Comparison of ENCODE assay signal across 8 cellular contexts in the genomic region with DNA sequence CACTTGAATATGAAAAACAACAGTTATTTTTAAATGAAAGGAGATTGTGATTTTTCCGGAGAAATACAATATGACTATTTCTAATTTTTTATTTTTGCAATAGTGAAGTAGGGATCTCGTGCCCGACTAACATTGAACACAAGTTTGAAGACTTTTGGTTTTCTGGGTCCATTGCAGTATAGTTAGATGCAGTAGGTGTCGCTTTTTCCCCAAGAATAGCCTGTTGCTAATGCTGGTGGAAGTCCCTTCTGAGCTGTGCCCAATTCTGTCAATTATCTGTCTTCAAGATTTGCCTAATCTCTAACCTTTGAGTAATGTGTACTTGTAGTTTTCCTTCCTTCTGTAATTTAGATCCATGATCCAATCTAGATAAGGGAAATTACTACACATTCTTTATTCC. TPM values are rescaled to one million over a fixed set of nuclear protein-coding genes. Genes with fewer than 3 reads are reported as not detected.
A peak's percentile ranks its signal among the peaks of the same experiment; 100 is the strongest.
DNase-seq lines count a peak whose midpoint lies in the region; TF ChIP-seq lines count a peak whose summit lies in the region.

No MANE protein-coding gene starts in this region.

- H3K4me1 ChIP-seq in tibial artery, result no peaks in the 10 kb centered on the region

- TF ChIP-seq CTCF in tibial artery (IDR thresholded peaks at IDR 0.05), result peak; percentile 51 to 61

- no peak overlapping the region for H3K27ac ChIP-seq in tibial artery

- H3K36me3 ChIP-seq in tibial artery, result no peaks in the 10 kb centered on the region

- peak; percentile 73 for DNase-seq in DMS53 (lab: John Stamatoyannopoulos, UW)
- DNase-seq in GM19240 (ENCODE audit: insufficient read length, low spot score), result peak; percentile 59
- peak; percentile 63 for DNase-seq in HT-29 (ENCODE audit: low spot score)
- DNase-seq in NOMO-1 (lab: John Stamatoyannopoulos, UW; ENCODE audit: unreplicated experiment in 2 of 2), result peak; percentile 65 to 75
- DNase-seq in cerebellar cortex (ENCODE audit: low spot score), result peak; percentile 51
- DNase-seq in kidney tubule cell (ENCODE audit: low spot score), result peak; percentile 67
- DNase-seq in tibial artery, result no peak
- DNase-seq in activated CD4-positive, alpha-beta T cell treated with anti-CD3 and anti-CD28 coated beads for 48 hours, result no peak

- intact Hi-C loops in tibial artery (cut with DNase I; ENCODE audit: low total_unique reads), result loop anchor here (2.0 kb wide), 1 partner anchor 182 kb away; no protein-coding TSS in a partner anchor

- H3K4me3 ChIP-seq in tibial artery, result no peak overlapping the region

- H3K27me3 ChIP-seq in tibial artery, result no peaks in the 10 kb centered on the region

- no peaks in the 10 kb centered on the region for H3K9me3 ChIP-seq in tibial artery

RNA-seq across cellular contexts. Expression of a gene that starts 36.5 kb away (rescaled TPM):
- total RNA-seq in HT-29 (2014; rRNA removed; shearing (Covaris generic)), result 0.76 and 2.5 TPM in 2 replicates

RNA-seq across cellular contexts. Expression of a gene that starts 42.4 kb away (rescaled TPM):
- not detected in 2 replicates for total RNA-seq in HT-29 (2014; rRNA removed; shearing (Covaris generic))

Comparison
In these comparisons a context has a peak if more than half of its experiments do, and no peak if none do; other contexts are left out.
1. DNase-seq: peak in DMS53 (single experiment), GM19240 (single experiment), HT-29 (single experiment), NOMO-1 (2 of 2), cerebellar cortex (single experiment) and kidney tubule cell (single experiment); none in tibial artery (0 of 2) and activated CD4-positive, alpha-beta T cell treated with anti-CD3 and anti-CD28 coated beads for 48 hours (single experiment).